Comparison of ENCODE assay signal across 17 cellular contexts in genomic region chr10:132178885-132179545, GRCh38. TPM values are rescaled to one million over a fixed set of nuclear protein-coding genes. Genes with fewer than 3 reads are reported as not detected.
DNase-seq lines count a peak whose midpoint lies in the region; ATAC-seq and TF ChIP-seq lines count a peak whose summit lies in the region.
"Had no signal": no experiment of that assay in that cellular context is flagged by ENCODE, and none has a peak within 500 bp of the region (broad histone marks: within the 10 kb centered on the region; RNA-seq: fewer than 3 reads in every experiment).

No MANE protein-coding gene starts in this region.

- TF ChIP-seq POLR2A in spleen (IDR thresholded peaks at IDR 0.05) = no peak

- peak; percentile 40 for DNase-seq in Right ventricle myocardium superior
- no peak for DNase-seq in right atrium auricular region (ENCODE audit: low spot score)
- DNase-seq in heart right ventricle = peak in 1 of 2 donors; percentile 35
- peak; percentile 52 for DNase-seq in spleen
- DNase-seq in effector memory CD4-positive, alpha-beta T cell = no peak
- no peak for DNase-seq in kidney glomerular epithelial cell (lab: John Stamatoyannopoulos, UW)
- DNase-seq in smooth muscle cell (lab: John Stamatoyannopoulos, UW; ENCODE audit: unreplicated experiment) = no peak
- DNase-seq: ACHN; BE2C; Caco-2; CD4-positive, alpha-beta T cell; GM23248; IMR-90 had no signal

- H3K4me3 ChIP-seq in right atrium auricular region (no peak overlapping the region), heart right ventricle (no peak overlapping the region), spleen (no peak overlapping the region), smooth muscle cell (no peak overlapping the region)
- no peak overlapping the region for H3K4me3 ChIP-seq in effector memory CD4-positive, alpha-beta T cell (ENCODE audit: insufficient read depth, low read depth, low read length, poor library complexity, severe bottlenecking)
- H3K4me3 ChIP-seq: GM23248, HAP-1 had no signal

- TF ChIP-seq CTCF in right atrium auricular region (IDR thresholded peaks at IDR 0.05) = no peak
- no peak for TF ChIP-seq CTCF in heart right ventricle (IDR thresholded peaks at IDR 0.05)
- no peak for TF ChIP-seq CTCF in spleen (IDR thresholded peaks at IDR 0.05 in 8 of 11, conservative IDR thresholded peaks at IDR 0.05 in 3 of 11)
- TF ChIP-seq CTCF in smooth muscle cell (IDR thresholded peaks at IDR 0.05; ENCODE audit: borderline replicate concordance, insufficient read depth, poor library complexity, severe bottlenecking) = no peak

- H3K36me3 ChIP-seq in right atrium auricular region = no peaks in the 10 kb centered on the region
- H3K36me3 ChIP-seq in heart right ventricle = no peaks in the 10 kb centered on the region
- no peaks in the 10 kb centered on the region for H3K36me3 ChIP-seq in spleen
- no peaks in the 10 kb centered on the region for H3K36me3 ChIP-seq in effector memory CD4-positive, alpha-beta T cell (ENCODE audit: control insufficient read depth, insufficient read depth, low read length)
- no peaks in the 10 kb centered on the region for H3K36me3 ChIP-seq in smooth muscle cell (ENCODE audit: low read depth)
- H3K36me3 ChIP-seq: BE2C, HAP-1 had no signal

- H3K27me3 ChIP-seq in right atrium auricular region = no peaks in the 10 kb centered on the region
- peaks cover 0 to 30% (median 5%) of the 10 kb centered on the region in 7 donors for H3K27me3 ChIP-seq in heart right ventricle
- peaks cover 0 to 70% (median 20%) of the 10 kb centered on the region in 7 donors for H3K27me3 ChIP-seq in spleen (replicated peaks in 1 of 7)
- peaks cover 10% of the 10 kb centered on the region for H3K27me3 ChIP-seq in effector memory CD4-positive, alpha-beta T cell (replicated peaks; ENCODE audit: control insufficient read depth, insufficient read depth, low read length, poor library complexity, severe bottlenecking)
- peaks cover 60% of the 10 kb centered on the region for H3K27me3 ChIP-seq in smooth muscle cell (ENCODE audit: low read depth)

- H2AFZ ChIP-seq in smooth muscle cell (ENCODE audit: low read depth) = no peak overlapping the region
- H2AFZ ChIP-seq: GM23248 had no signal

- peak; percentile 69 for ATAC-seq in Right ventricle myocardium superior (ENCODE audit: poor library complexity)
- ATAC-seq in heart right ventricle = peak in 7 of 8 donors; percentile 53 to 86 (median 61)

- no peak overlapping the region for H3K9ac ChIP-seq in smooth muscle cell (ENCODE audit: low read depth)
- H3K9ac ChIP-seq: GM23248 had no signal

- H3K4me1 ChIP-seq in right atrium auricular region = peaks cover 0 to 14% of the 10 kb centered on the region in 2 donors
- H3K4me1 ChIP-seq in heart right ventricle = peaks cover 5 to 33% (median 20%) of the 10 kb centered on the region in 9 donors
- H3K4me1 ChIP-seq in spleen = peaks cover 0 to 10% (median 0%) of the 10 kb centered on the region in 6 donors
- H3K4me1 ChIP-seq in effector memory CD4-positive, alpha-beta T cell (ENCODE audit: control insufficient read depth, insufficient read depth, low read length, poor library complexity, severe bottlenecking) = no peaks in the 10 kb centered on the region
- peaks cover 9% of the 10 kb centered on the region for H3K4me1 ChIP-seq in smooth muscle cell (ENCODE audit: low read depth)
- H3K4me1 ChIP-seq: BE2C, Caco-2, HAP-1 had no signal

- intact Hi-C loops in Right ventricle myocardium superior (cut with DNase I) = no loop called here
- intact Hi-C loops in heart right ventricle (cut with DNase I) = no loop called here
- intact Hi-C loops in spleen (cut with DNase I; ENCODE audit: low total_unique reads) = no loop called here

- H3K9me3 ChIP-seq in right atrium auricular region (no peaks in the 10 kb centered on the region), heart right ventricle (no peaks in the 10 kb centered on the region), spleen (no peaks in the 10 kb centered on the region), smooth muscle cell (replicated peaks; ENCODE audit: low read depth) (no peaks in the 10 kb centered on the region)
- H3K9me3 ChIP-seq in effector memory CD4-positive, alpha-beta T cell (ENCODE audit: control insufficient read depth, low read length) = no peaks in the 10 kb centered on the region
- H3K9me3 ChIP-seq: BE2C, HAP-1 had no signal

- no peaks in the 10 kb centered on the region for H3K79me2 ChIP-seq in smooth muscle cell (ENCODE audit: low read depth)

- WGBS in heart right ventricle, 2 donors = 65 to 72% methylated on average over 20 of the region's 20 CpGs
- WGBS in spleen, 5 donors = 75 to 86% (median 79%) methylated on average over 20 of the region's 20 CpGs
- WGBS in smooth muscle cell (ENCODE audit: low lambda C conversion rate) = 84% methylated on average over 20 of the region's 20 CpGs

- H3K4me2 ChIP-seq in smooth muscle cell = no peak overlapping the region

- H4K20me1 ChIP-seq in smooth muscle cell (ENCODE audit: low read depth) = no peaks in the 10 kb centered on the region

- H3K27ac ChIP-seq in right atrium auricular region (no peak overlapping the region), angular gyrus (ENCODE audit: low read depth, low read length) (peak overlapping the region; percentile 34), heart right ventricle (no peak overlapping the region), spleen (no peak overlapping the region), smooth muscle cell (ENCODE audit: low read depth) (no peak overlapping the region)
- no peak overlapping the region for H3K27ac ChIP-seq in effector memory CD4-positive, alpha-beta T cell (ENCODE audit: insufficient read depth, low read length, poor library complexity, severe bottlenecking)
- H3K27ac ChIP-seq: C4-2B, GM23248 had no signal

- no peaks in the 10 kb centered on the region for H3F3A ChIP-seq in smooth muscle cell (ENCODE audit: low read depth)

RNA-seq across cellular contexts. Expression of gene DPYSL4, which starts 7.7 kb away (rescaled TPM):
- 31.7 TPM for total RNA-seq in Right ventricle myocardium superior
- 1 to 10 TPM; 3.4 to 4.1 TPM for total RNA-seq in right atrium auricular region
- 10 to 100 TPM in 9 of 10 donors, 1 to 10 TPM in 1; 9.4 to 78.9 (median 32.6) TPM for total RNA-seq in heart right ventricle
- polyA plus RNA-seq in heart right ventricle = 10 to 100 TPM in 1 of 2 donors, 1 to 10 TPM in 1; 2.4 to 19.2 TPM
- total RNA-seq in spleen = 1 to 10 TPM in 4 of 7 donors, under 1 TPM in 2, not detected in 1; 0.85 to 6.0 (median 1.6) TPM
- polyA plus RNA-seq in spleen = 1 to 10 TPM in 1 of 3 donors, under 1 TPM in 2; 0.55 to 1.0 (median 0.96) TPM
- total RNA-seq in smooth muscle cell = 7.4 and 7.6 TPM in 2 replicates
- 6.0 and 8.2 TPM in 2 replicates for polyA plus RNA-seq in smooth muscle cell
- total RNA-seq: Caco-2, HT1080 had no signal

Comparison
In these comparisons a context has a peak if more than half of its experiments do, and no peak if none do; other contexts are left out.
1. DNase-seq: peak in Right ventricle myocardium superior (single experiment) and spleen (single experiment); none in right atrium auricular region (single experiment), effector memory CD4-positive, alpha-beta T cell (0 of 3), kidney glomerular epithelial cell (single experiment) and smooth muscle cell (single experiment).